Comparison of ENCODE assay signal across 14 cellular contexts in genomic region chr15:83295417-83295816, GRCh38. TPM values are rescaled to one million over a fixed set of nuclear protein-coding genes. Genes with fewer than 3 reads are reported as not detected.
DNase-seq lines count a peak whose midpoint lies in the region; ATAC-seq and TF ChIP-seq lines count a peak whose summit lies in the region.
"Had no signal": no experiment of that assay in that cellular context is flagged by ENCODE, and none has a peak within 500 bp of the region (broad histone marks: within the 10 kb centered on the region; RNA-seq: fewer than 3 reads in every experiment).

No MANE protein-coding gene starts in this region.

- no peaks in the 10 kb centered on the region for H3K9me2 ChIP-seq in hepatocyte (replicated peaks; ENCODE audit: insufficient read depth)

- H3K79me2 ChIP-seq in hepatocyte = no peaks in the 10 kb centered on the region

- no peaks in the 10 kb centered on the region for H4K20me1 ChIP-seq in hepatocyte (ENCODE audit: insufficient read depth, poor library complexity, severe bottlenecking)

- DNase-seq in astrocyte of the hippocampus (ENCODE audit: low read depth, low spot score) = peak; percentile 29
- DNase-seq in fibroblast of the aortic adventitia (ENCODE audit: low read depth) = peak; percentile 53
- DNase-seq in omental fat pad (ENCODE audit: low spot score) = no peak
- DNase-seq in hepatocyte (ENCODE audit: low spot score) = no peak
- DNase-seq in NCI-H748 treated with DMSO at 0.1 percent for 48 hours (lab: John Stamatoyannopoulos, UW) = no peak
- DNase-seq: C1 segment of cervical spinal cord; Calu3; CD4-positive, alpha-beta memory T cell; COR-L47; DND-41; GOT3; HFFc6 had no signal

- no peaks in the 10 kb centered on the region for H3K36me3 ChIP-seq in hepatocyte (replicated peaks; ENCODE audit: insufficient read depth, low read depth)
- H3K36me3 ChIP-seq: HAP-1 had no signal

- H2AFZ ChIP-seq in hepatocyte = no peak overlapping the region

- no peaks in the 10 kb centered on the region for H3K9me3 ChIP-seq in hepatocyte (ENCODE audit: low read depth)
- H3K9me3 ChIP-seq: HAP-1 had no signal

- no peak for TF ChIP-seq CTCF in fibroblast of the aortic adventitia (IDR thresholded peaks at IDR 0.05; ENCODE audit: insufficient read depth, low read length)
- no peak for TF ChIP-seq CTCF in omental fat pad (IDR thresholded peaks at IDR 0.05)
- no peak for TF ChIP-seq CTCF in hepatocyte (IDR thresholded peaks at IDR 0.05; ENCODE audit: poor library complexity)

- WGBS in hepatocyte (ENCODE audit: low lambda C conversion rate, missing lambda C conversion rate) = 85% methylated on average over 6 of the region's 6 CpGs

- peaks cover 6% of the 10 kb centered on the region for H3K27me3 ChIP-seq in hepatocyte

- H3K27ac ChIP-seq in hepatocyte = no peak overlapping the region

- no peak overlapping the region for H3K4me2 ChIP-seq in hepatocyte

- no peaks in the 10 kb centered on the region for H3K4me1 ChIP-seq in hepatocyte (ENCODE audit: insufficient read depth)
- H3K4me1 ChIP-seq: HAP-1 had no signal

- H3K4me3 ChIP-seq in fibroblast of the aortic adventitia (ENCODE audit: low read depth, low read length) (no peak overlapping the region), hepatocyte (no peak overlapping the region)
- H3K4me3 ChIP-seq: HAP-1 had no signal

- ATAC-seq in omental fat pad (ENCODE audit: low FRiP score) = peak; percentile 51
- no peak for ATAC-seq in HG03521 (IDR thresholded peaks at IDR 0.05; ENCODE audit: unreplicated experiment)

RNA-seq across cellular contexts. Expression of gene BNC1, which starts 11.0 kb away (rescaled TPM):
- total RNA-seq in fibroblast of the aortic adventitia (ENCODE audit: low replicate concordance) (0.27 and 3.8 TPM in 2 replicates), omental fat pad (10 to 100 TPM in 3 of 4 donors, 1 to 10 TPM in 1; 1.1 to 73.0 (median 35.6) TPM), hepatocyte (13.5 and 24.3 TPM in 2 replicates)
- polyA plus RNA-seq in hepatocyte = 22.1 and 23.1 TPM in 2 replicates
- total RNA-seq: Calu3; CD4-positive, alpha-beta memory T cell had no signal
- polyA plus RNA-seq: CD4-positive, alpha-beta memory T cell had no signal

Comparison
In these comparisons a context has a peak if more than half of its experiments do, and no peak if none do; other contexts are left out.
1. DNase-seq: peak in astrocyte of the hippocampus (single experiment) and fibroblast of the aortic adventitia (single experiment); none in omental fat pad (single experiment), hepatocyte (single experiment) and NCI-H748 treated with DMSO at 0.1 percent for 48 hours (single experiment).